In the genomic region with DNA sequence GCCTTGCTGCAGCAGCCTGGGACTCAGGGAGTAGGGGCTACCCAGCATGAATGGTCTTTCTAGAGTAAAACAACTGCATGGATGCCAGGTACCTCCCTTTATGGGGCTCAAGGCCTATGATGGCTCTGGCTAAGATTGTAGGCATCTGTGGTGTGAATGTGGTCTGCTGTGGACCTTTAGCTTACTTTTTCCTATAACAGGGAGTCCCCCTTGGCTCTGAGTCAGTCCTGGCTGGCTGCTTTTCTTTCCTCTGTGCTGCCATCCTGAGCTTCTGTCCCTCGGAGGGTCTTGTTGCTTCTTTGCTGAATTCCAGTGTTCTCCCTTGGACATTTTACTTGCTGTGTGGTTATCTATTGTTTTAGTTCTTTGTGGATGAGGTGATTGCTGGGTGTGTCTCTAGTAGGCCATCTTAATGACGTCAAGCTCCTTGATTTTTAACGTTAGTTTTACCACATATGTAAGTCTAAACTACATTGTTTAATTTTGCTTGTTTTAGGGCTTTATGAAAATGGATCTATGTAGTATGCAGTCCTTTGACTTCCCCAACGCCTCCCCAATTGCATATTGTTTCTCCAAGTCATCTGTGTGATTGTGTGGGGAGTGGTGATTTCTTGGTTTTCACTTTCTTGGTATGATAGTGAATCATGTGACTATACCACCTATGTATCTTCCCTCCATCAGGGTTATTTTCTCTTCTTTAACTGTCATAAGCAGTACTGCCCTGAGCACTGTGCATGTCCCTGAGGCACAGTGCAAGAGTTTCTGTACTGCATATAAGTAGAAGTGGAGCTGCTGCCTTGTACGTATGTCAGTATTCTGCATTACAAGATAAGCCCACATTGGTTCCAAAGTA, we compare ENCODE assay signal across 16 cellular contexts.
DNase-seq lines count a peak whose midpoint lies in the region; ATAC-seq lines count a peak whose summit lies in the region.
"Had no signal": no experiment of that assay in that cellular context is flagged by ENCODE, and none has a peak within 500 bp of the region (broad histone marks: within the 10 kb centered on the region; RNA-seq: fewer than 3 reads in every experiment).

No MANE protein-coding gene starts in this region.

- ATAC-seq in GM18909 (IDR thresholded peaks at IDR 0.05; ENCODE audit: poor library complexity, unreplicated experiment) (peak; percentile 35), memory B cell (ENCODE audit: low read depth) (no peak), HG02885 (IDR thresholded peaks at IDR 0.05; ENCODE audit: poor library complexity, unreplicated experiment) (no peak), GM19397 (IDR thresholded peaks at IDR 0.05; ENCODE audit: unreplicated experiment) (no peak), HG02973 (IDR thresholded peaks at IDR 0.05; ENCODE audit: unreplicated experiment) (no peak)
- ATAC-seq: body of pancreas, left cardiac atrium had no signal

- peak overlapping the region; percentile 70 for H3K27ac Mint-ChIP-seq in memory B cell
- H3K27ac Mint-ChIP-seq: CD14-positive monocyte had no signal

- H3K36me3 Mint-ChIP-seq in memory B cell: peaks cover 40% of the 10 kb centered on the region

- peak overlapping the region; percentile 45 for H3K4me3 Mint-ChIP-seq in memory B cell

- no peaks in the 10 kb centered on the region for H3K27me3 Mint-ChIP-seq in memory B cell

- H3K4me1 Mint-ChIP-seq in memory B cell: peaks cover 46% of the 10 kb centered on the region

- peaks cover 11% of the 10 kb centered on the region for H3K9me3 Mint-ChIP-seq in memory B cell

- DNase-seq in activated CD4-positive, alpha-beta T cell treated with anti-CD3 and anti-CD28 coated beads for 48 hours: peak; percentile 66
- DNase-seq in activated CD4-positive, alpha-beta T cell treated with anti-CD3 and anti-CD28 coated beads for 1 hour: no peak
- DNase-seq in activated T-cell treated with anti-CD3 and anti-CD28 coated beads, Interleukin-2, amount 50 U/mL, for 48 hours: peak; percentile 64 to 65
- DNase-seq in memory B cell (ENCODE audit: low spot score in 2 of 2): no peak
- DNase-seq: body of pancreas, dorsolateral prefrontal cortex, hypothalamus, left cardiac atrium, NCI-H187 treated with DMSO at 0.1 percent for 48 hours, NCI-H510A, pancreas had no signal

Comparison
In these comparisons a context has a peak if more than half of its experiments do, and no peak if none do; other contexts are left out.
1. DNase-seq: peak in activated CD4-positive, alpha-beta T cell treated with anti-CD3 and anti-CD28 coated beads for 48 hours (single experiment) and activated T-cell treated with anti-CD3 and anti-CD28 coated beads, Interleukin-2, amount 50 U/mL, for 48 hours (2 of 2); none in activated CD4-positive, alpha-beta T cell treated with anti-CD3 and anti-CD28 coated beads for 1 hour (single experiment) and memory B cell (0 of 2).